ENCODE assay signal across 19 cellular contexts in the genomic region with DNA sequence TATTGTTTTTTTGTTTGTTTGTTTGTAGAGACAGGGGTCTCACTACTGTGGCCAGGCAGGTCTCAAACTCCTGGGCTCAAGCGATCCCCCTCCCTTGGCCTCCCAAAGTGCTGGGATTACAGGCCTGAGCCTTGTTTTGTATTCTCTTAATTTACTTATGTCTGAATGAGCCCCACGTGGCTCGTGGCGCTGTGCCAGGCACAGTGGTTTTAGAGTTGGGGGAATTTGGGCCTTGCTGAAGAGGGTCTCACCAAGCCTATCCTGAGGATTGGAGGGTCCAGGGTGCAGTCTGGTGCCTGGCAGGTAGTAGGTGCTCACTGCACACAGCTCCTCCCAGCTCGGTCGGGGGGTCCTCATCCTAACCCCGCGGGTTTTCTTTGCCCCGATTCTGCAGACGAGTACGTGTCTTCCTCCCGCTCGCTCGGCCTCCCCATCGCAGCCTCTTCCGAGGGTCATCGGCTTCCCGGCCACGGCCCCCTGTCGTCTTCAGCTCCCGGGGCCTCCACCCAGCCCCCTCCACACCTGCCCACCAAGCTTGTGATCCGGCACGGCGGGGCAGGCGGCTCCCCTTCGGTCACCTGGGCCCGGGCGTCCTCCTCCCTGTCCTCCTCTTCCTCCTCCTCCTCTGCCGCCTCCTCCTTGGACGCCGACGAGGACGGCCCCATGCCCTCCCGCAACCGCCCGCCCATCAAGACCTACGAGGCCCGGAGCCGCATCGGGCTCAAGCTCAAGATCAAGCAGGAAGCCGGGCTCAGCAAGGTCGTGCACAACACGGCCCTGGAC.
"Had no signal": no experiment of that assay in that cellular context is flagged by ENCODE, and none has a peak within 500 bp of the region (broad histone marks: within the 10 kb centered on the region; RNA-seq: fewer than 3 reads in every experiment).

No MANE protein-coding gene starts in this region.

- H3K27ac ChIP-seq: KMS-11 had no signal

- H3K27ac Mint-ChIP-seq: T-cell had no signal

- H3K9ac ChIP-seq: KMS-11, SK-N-SH had no signal

- H3K9me3 ChIP-seq: SK-N-SH had no signal

- DNase-seq: Kasumi-1, MM.1S, NCI-H1092 treated with DMSO at 0.1 percent for 48 hours, NCI-H1436, NCI-H187, NCI-H2029, NCI-H2081 treated with DMSO at 0.1 percent for 48 hours, NCI-H2171, NCI-H226, NCI-H446, NCI-H510A, NCI-H524 treated with DMSO at 0.1 percent for 48 hours, RPMI8226, SHP77, SK-N-SH, SW 1271, T-cell had no signal

- H3K9me3 Mint-ChIP-seq: T-cell had no signal

- H3K4me2 ChIP-seq: KMS-11, SK-N-SH had no signal

- FAIRE-seq: RCC 7860 had no signal

- ATAC-seq: T-cell had no signal
